Comparison of ENCODE assay signal across 8 cellular contexts in genomic region chr2:72579595-72580180, GRCh38.
A peak's percentile ranks its signal among the peaks of the same experiment; 100 is the strongest.
DNase-seq lines count a peak whose midpoint lies in the region; ATAC-seq and TF ChIP-seq lines count a peak whose summit lies in the region.

No MANE protein-coding gene starts in this region.

- H3K27ac ChIP-seq in C4-2B (no peak overlapping the region), brain microvascular endothelial cell (no peak overlapping the region)

- ATAC-seq in HG03520 (IDR thresholded peaks at IDR 0.05; ENCODE audit: unreplicated experiment) (no peak), HG02973 (IDR thresholded peaks at IDR 0.05; ENCODE audit: unreplicated experiment) (no peak)

- no peaks in the 10 kb centered on the region for H3K27me3 ChIP-seq in brain microvascular endothelial cell (replicated peaks)

- peak; percentile 14 for DNase-seq in GM20000 (ENCODE audit: low spot score)
- peak; percentile 45 for DNase-seq in NCI-H2227 treated with DMSO at 0.1 percent for 48 hours (lab: John Stamatoyannopoulos, UW)
- DNase-seq in brain microvascular endothelial cell, result no peak
- peak; percentile 72 for DNase-seq in left kidney (ENCODE audit: low read depth, low spot score)
- DNase-seq in activated effector memory CD4-positive, alpha-beta T cell treated with anti-CD3 and anti-CD28 coated beads, Interleukin-2, amount 50 U/mL, for 16 hours, result no peak

- H3K36me3 ChIP-seq in brain microvascular endothelial cell (replicated peaks), result no peaks in the 10 kb centered on the region

- in situ Hi-C loops in brain microvascular endothelial cell (cut with HindIII; ENCODE audit: low pct_ligation_motif_present, low sequenced_read_pairs), result no loop called here

- H3K4me3 ChIP-seq in brain microvascular endothelial cell (ENCODE audit: low read depth, low read length), result no peak overlapping the region

- TF ChIP-seq CTCF in C4-2B (conservative IDR thresholded peaks at IDR 0.05) (peak; percentile 56), GM20000 (IDR thresholded peaks at IDR 0.05; ENCODE audit: extremely low read depth, missing control alignments) (no peak), brain microvascular endothelial cell (IDR thresholded peaks at IDR 0.05; ENCODE audit: low read depth, low read length, missing control alignments) (peak; percentile 42)

Comparison
In these comparisons a context has a peak if more than half of its experiments do, and no peak if none do; other contexts are left out.
1. DNase-seq: peak in GM20000 (single experiment), NCI-H2227 treated with DMSO at 0.1 percent for 48 hours (single experiment) and left kidney (single experiment); none in brain microvascular endothelial cell (single experiment) and activated effector memory CD4-positive, alpha-beta T cell treated with anti-CD3 and anti-CD28 coated beads, Interleukin-2, amount 50 U/mL, for 16 hours (single experiment).